ENCODE assay signal across 14 cellular contexts in genomic region chr7:1987591-1988532, GRCh38.
DNase-seq lines count a peak whose midpoint lies in the region; ATAC-seq, FAIRE-seq and TF ChIP-seq lines count a peak whose summit lies in the region.
"Had no signal": no experiment of that assay in that cellular context is flagged by ENCODE, and none has a peak within 500 bp of the region (broad histone marks: within the 10 kb centered on the region; RNA-seq: fewer than 3 reads in every experiment).

No MANE protein-coding gene starts in this region.

- H3K36me3 Mint-ChIP-seq in natural killer cell treated with Interleukin-12 subunit alpha and Interleukin-12 subunit beta and Interleukin-15 and Interleukin-18, amount 100 ng/mL, for 72 hours, result peaks cover 6% of the 10 kb centered on the region
- no peaks in the 10 kb centered on the region for H3K36me3 Mint-ChIP-seq in natural killer cell
- peaks cover 12% of the 10 kb centered on the region for H3K36me3 Mint-ChIP-seq in effector memory CD8-positive, alpha-beta T cell (ENCODE audit: insufficient read depth)

- H3K27me3 Mint-ChIP-seq in natural killer cell treated with Interleukin-12 subunit alpha and Interleukin-12 subunit beta and Interleukin-15 and Interleukin-18, amount 100 ng/mL, for 72 hours, result no peaks in the 10 kb centered on the region
- no peaks in the 10 kb centered on the region for H3K27me3 Mint-ChIP-seq in natural killer cell (ENCODE audit: low read depth in 2 of 2)
- H3K27me3 Mint-ChIP-seq in effector memory CD8-positive, alpha-beta T cell, result no peaks in the 10 kb centered on the region

- DNase-seq in natural killer cell treated with Interleukin-12 subunit alpha and Interleukin-12 subunit beta and Interleukin-15 and Interleukin-18, amount 100 ng/mL, for 72 hours (ENCODE audit: low spot score), result peak; percentile 58
- DNase-seq in natural killer cell (no peak), Panc1 (ENCODE audit: low read depth, low spot score) (no peak), urothelium cell line (ENCODE audit: low spot score) (no peak), pons (ENCODE audit: low spot score) (no peak)
- no peak for DNase-seq in effector memory CD8-positive, alpha-beta T cell
- DNase-seq: Caco-2, NCI-H1417, NCI-H526 had no signal

- intact Hi-C loops in natural killer cell (cut with micrococcal nuclease), result no loop called here
- intact Hi-C loops in Panc1 (cut with micrococcal nuclease; ENCODE audit: unreplicated experiment), result no loop called here

- FAIRE-seq in urothelium cell line (lab: Jason Lieb, UNC), result peak; percentile 67
- FAIRE-seq: astrocyte, HepG2 had no signal

- no TSS peak for BruUV-seq in Panc1 (replicated peaks; lab: Mats Ljungman, UMichigan)

- no peak overlapping the region for H3K4me3 Mint-ChIP-seq in natural killer cell treated with Interleukin-12 subunit alpha and Interleukin-12 subunit beta and Interleukin-15 and Interleukin-18, amount 100 ng/mL, for 72 hours
- no peak overlapping the region for H3K4me3 Mint-ChIP-seq in natural killer cell
- peak overlapping the region; percentile 41 to 75 for H3K4me3 Mint-ChIP-seq in effector memory CD8-positive, alpha-beta T cell

- H3K36me3 ChIP-seq in Panc1 (ENCODE audit: control insufficient read depth, insufficient read depth, low read length), result no peaks in the 10 kb centered on the region

- H3K27ac ChIP-seq in Panc1 (ENCODE audit: low read length), result no peak overlapping the region

- H3K9me3 ChIP-seq in Panc1 (ENCODE audit: control insufficient read depth, insufficient read depth, low read depth, low read length), result no peaks in the 10 kb centered on the region
- H3K9me3 ChIP-seq: Caco-2 had no signal

- peaks cover 20 to 26% of the 10 kb centered on the region in 2 donors for H3K4me1 Mint-ChIP-seq in natural killer cell treated with Interleukin-12 subunit alpha and Interleukin-12 subunit beta and Interleukin-15 and Interleukin-18, amount 100 ng/mL, for 72 hours (ENCODE audit: low read depth in 2 of 2)
- H3K4me1 Mint-ChIP-seq in natural killer cell, result peaks cover 34 to 41% of the 10 kb centered on the region in 2 donors
- H3K4me1 Mint-ChIP-seq in effector memory CD8-positive, alpha-beta T cell (ENCODE audit: low read depth in 2 of 2), result peaks cover 32 to 36% of the 10 kb centered on the region in 2 donors

- H3K27ac Mint-ChIP-seq in natural killer cell treated with Interleukin-12 subunit alpha and Interleukin-12 subunit beta and Interleukin-15 and Interleukin-18, amount 100 ng/mL, for 72 hours, result peak overlapping the region in 1 of 2 donors; percentile 64
- H3K27ac Mint-ChIP-seq in natural killer cell, result peak overlapping the region in 1 of 2 donors; percentile 91
- peak overlapping the region; percentile 96 for H3K27ac Mint-ChIP-seq in effector memory CD8-positive, alpha-beta T cell

- in situ Hi-C loops in Panc1 (cut with HindIII; ENCODE audit: low pct_unique_long_range_greater_than_20kb, low sequenced_read_pairs), result no loop called here

- no peaks in the 10 kb centered on the region for H3K27me3 ChIP-seq in Panc1 (ENCODE audit: control insufficient read depth, insufficient read depth, low read length)

- no peaks in the 10 kb centered on the region for H3K9me3 Mint-ChIP-seq in natural killer cell treated with Interleukin-12 subunit alpha and Interleukin-12 subunit beta and Interleukin-15 and Interleukin-18, amount 100 ng/mL, for 72 hours
- no peaks in the 10 kb centered on the region for H3K9me3 Mint-ChIP-seq in natural killer cell
- no peaks in the 10 kb centered on the region for H3K9me3 Mint-ChIP-seq in effector memory CD8-positive, alpha-beta T cell

- no peak for ATAC-seq in natural killer cell treated with Interleukin-12 subunit alpha and Interleukin-12 subunit beta and Interleukin-15 and Interleukin-18, amount 100 ng/mL, for 72 hours
- ATAC-seq in natural killer cell (no peak), Panc1 (peak; percentile 9; the same call in 1 of the 2 replicates), GM18867 (IDR thresholded peaks at IDR 0.05; ENCODE audit: unreplicated experiment) (no peak), HG02938 (IDR thresholded peaks at IDR 0.05; ENCODE audit: unreplicated experiment) (no peak)
- no peak for ATAC-seq in effector memory CD8-positive, alpha-beta T cell (replicated peaks)
- ATAC-seq: left lobe of liver had no signal

- no peak overlapping the region for H3K4me3 ChIP-seq in Panc1 (ENCODE audit: low read depth in 2 of 2, low read length in 2 of 2)

- CTCF ChIA-PET in Panc1 (lab: Charles Lee), result no interaction called here

- POLR2A ChIA-PET in Panc1 (lab: Charles Lee), result no interaction called here

- TF ChIP-seq CTCF in natural killer cell (IDR thresholded peaks at IDR 0.05) (no peak), Panc1 (IDR thresholded peaks at IDR 0.05) (no peak)

- no peaks in the 10 kb centered on the region for H3K4me1 ChIP-seq in Panc1 (ENCODE audit: control insufficient read depth, insufficient read depth, low read length)
- H3K4me1 ChIP-seq: Caco-2 had no signal

Comparison
In these comparisons a context has a peak if more than half of its experiments do, and no peak if none do; other contexts are left out.
1. H3K4me3 Mint-ChIP-seq: peak in effector memory CD8-positive, alpha-beta T cell (2 of 2); none in natural killer cell treated with Interleukin-12 subunit alpha and Interleukin-12 subunit beta and Interleukin-15 and Interleukin-18, amount 100 ng/mL, for 72 hours (single experiment) and natural killer cell (single experiment).